In genomic region chr17:61177351-61177750, GRCh38 we compare ENCODE assay signal across 8 cellular contexts.
"Had no signal": no experiment of that assay in that cellular context is flagged by ENCODE, and none has a peak within 500 bp of the region (broad histone marks: within the 10 kb centered on the region; RNA-seq: fewer than 3 reads in every experiment).

No MANE protein-coding gene starts in this region.

- H3K9ac ChIP-seq: GM23248, KMS-11 had no signal

- H3K4me2 ChIP-seq: KMS-11 had no signal

- H3K9me3 Mint-ChIP-seq: H9 had no signal

- H3K4me3 Mint-ChIP-seq: H9 had no signal

- FAIRE-seq: HTR-8/SVneo had no signal

- H3K4me3 ChIP-seq: GM23248 had no signal

- DNase-seq: GM23248, GOT3, H9, HCEC 1CT, IMR-90, KBM-7 had no signal

- H2AFZ ChIP-seq: GM23248 had no signal

- H3K27ac Mint-ChIP-seq: H9 had no signal

- H3K27ac ChIP-seq: GM23248, KMS-11 had no signal
